6 cellular contexts compared by ENCODE assay signal in genomic region chr11:64285885-64286800, GRCh38. TPM values are rescaled to one million over a fixed set of nuclear protein-coding genes. Genes with fewer than 3 reads are reported as not detected.
DNase-seq lines count a peak whose midpoint lies in the region; ATAC-seq and TF ChIP-seq lines count a peak whose summit lies in the region.

No MANE protein-coding gene starts in this region.

- peaks cover 11% of the 10 kb centered on the region for H3K27me3 Mint-ChIP-seq in activated CD4-positive, alpha-beta memory T cell treated with anti-CD3 and anti-CD28 coated beads, Interleukin-2, amount 10 ng/mL, durations not matched to agents 7 days and 5 days

- TF ChIP-seq CTCF in heart left ventricle (IDR thresholded peaks at IDR 0.05) (no peak), liver (IDR thresholded peaks at IDR 0.05; ENCODE audit: low read depth, low read length, missing input control) (no peak)

- peak overlapping the region; percentile 94 to 99 (median 98) for H3K27ac ChIP-seq in heart left ventricle
- H3K27ac ChIP-seq in liver (ENCODE audit: low read depth in 1 of 2, low read length in 2 of 2): peak overlapping the region in 1 of 2 donors; percentile 99

- CTCF ChIA-PET in activated CD4-positive, alpha-beta memory T cell treated with anti-CD3 and anti-CD28 coated beads, Interleukin-2, amount 10 ng/mL, durations not matched to agents 7 days and 5 days (lab: Charles Lee): interaction anchor here (0.7 to 4.7 kb wide), 7 partner anchors 15 to 83 kb away, joined by 3 to 42 read pairs (median 4); partner anchors contain the start of genes CATSPERZ, FERMT3 and FKBP2

- H3K9me3 ChIP-seq in heart left ventricle (no peaks in the 10 kb centered on the region), liver (ENCODE audit: control insufficient read depth in 4 of 4, low read length in 3 of 4) (no peaks in the 10 kb centered on the region)

- no peak for TF ChIP-seq RAD21 in liver (IDR thresholded peaks at IDR 0.05)

- peak overlapping the region in 1 of 2 donors; percentile 61 for H3K9ac ChIP-seq in liver (ENCODE audit: low read depth in 1 of 2, low read length in 2 of 2)

- H3K4me1 ChIP-seq in heart left ventricle: peaks cover 4 to 46% (median 23%) of the 10 kb centered on the region in 12 donors
- H3K4me1 ChIP-seq in liver (ENCODE audit: control insufficient read depth in 4 of 4, insufficient read depth in 4 of 4, low read length in 3 of 4): peaks cover 2 to 35% (median 23%) of the 10 kb centered on the region in 4 donors

- peaks cover 32% of the 10 kb centered on the region for H3K4me1 Mint-ChIP-seq in activated CD4-positive, alpha-beta memory T cell treated with anti-CD3 and anti-CD28 coated beads, Interleukin-2, amount 10 ng/mL, durations not matched to agents 7 days and 5 days

- H3K27ac Mint-ChIP-seq in activated CD4-positive, alpha-beta memory T cell treated with anti-CD3 and anti-CD28 coated beads, Interleukin-2, amount 10 ng/mL, durations not matched to agents 7 days and 5 days: peak overlapping the region; percentile 70

- peak overlapping the region; percentile 79 for H3K4me3 Mint-ChIP-seq in activated CD4-positive, alpha-beta memory T cell treated with anti-CD3 and anti-CD28 coated beads, Interleukin-2, amount 10 ng/mL, durations not matched to agents 7 days and 5 days

- peak overlapping the region; percentile 40 to 96 (median 78) for H3K4me3 ChIP-seq in heart left ventricle
- H3K4me3 ChIP-seq in liver (ENCODE audit: low read depth in 1 of 3, low read length in 3 of 3): peak overlapping the region; percentile 45 to 87 (median 69)

- intact Hi-C loops in heart left ventricle (cut with DNase I) (loop anchor here in 4 of 10 donors (1.0 kb wide), 3 partner anchors 15 to 18 kb away; no protein-coding TSS in a partner anchor), cardiac septum (cut with DNase I) (loop anchor here (1.0 to 2.0 kb wide), 2 partner anchors 16 to 19 kb away; partner anchors contain the start of gene ESRRA)

- no peaks in the 10 kb centered on the region for H3K9me3 Mint-ChIP-seq in activated CD4-positive, alpha-beta memory T cell treated with anti-CD3 and anti-CD28 coated beads, Interleukin-2, amount 10 ng/mL, durations not matched to agents 7 days and 5 days

- WGBS in heart left ventricle, 4 donors: 27 to 61% (median 29%) methylated on average over 17 to 40 of the region's 40 CpGs
- 24% methylated on average over 40 of the region's 40 CpGs for WGBS in liver

- POLR2A ChIA-PET in activated CD4-positive, alpha-beta memory T cell treated with anti-CD3 and anti-CD28 coated beads, Interleukin-2, amount 10 ng/mL, durations not matched to agents 7 days and 5 days (lab: Charles Lee): interaction anchor here (1.6 to 11.0 kb wide), 8 partner anchors 10 to 101 kb away, joined by 3 to 161 read pairs (median 13); partner anchors contain the start of genes CATSPERZ, ESRRA, FERMT3 and STIP1

- DNase-seq in heart left ventricle (no peak), cardiac septum (ENCODE audit: low spot score) (no peak), GM19238 (ENCODE audit: insufficient read length, low spot score) (no peak)
- peak; percentile 53 for DNase-seq in activated CD4-positive, alpha-beta memory T cell treated with anti-CD3 and anti-CD28 coated beads, Interleukin-2, amount 10 ng/mL, durations not matched to agents 7 days and 5 days

- peak in 1 of 4 donors; percentile 1 for ATAC-seq in heart left ventricle
- no peak for ATAC-seq in HG02678 (IDR thresholded peaks at IDR 0.05; ENCODE audit: unreplicated experiment)

- H3K36me3 ChIP-seq in heart left ventricle: peaks cover 0 to 14% (median 0%) of the 10 kb centered on the region in 9 donors
- peaks cover 0 to 4% (median 0%) of the 10 kb centered on the region in 4 donors for H3K36me3 ChIP-seq in liver (ENCODE audit: control insufficient read depth in 4 of 4, insufficient read depth in 3 of 4, low read depth in 1 of 4, low read length in 3 of 4)

- peaks cover 14% of the 10 kb centered on the region for H3K36me3 Mint-ChIP-seq in activated CD4-positive, alpha-beta memory T cell treated with anti-CD3 and anti-CD28 coated beads, Interleukin-2, amount 10 ng/mL, durations not matched to agents 7 days and 5 days (ENCODE audit: low read depth)

- no peak for TF ChIP-seq POLR2A in heart left ventricle (IDR thresholded peaks at IDR 0.05)

- H3K27me3 ChIP-seq in heart left ventricle (peaks cover 2 to 11% (median 7%) of the 10 kb centered on the region in 9 donors), liver (ENCODE audit: control insufficient read depth in 4 of 4, insufficient read depth in 4 of 4, low read length in 3 of 4) (peaks cover 0 to 4% (median 0%) of the 10 kb centered on the region in 4 donors)

TF ChIP-seq in liver, 16 proteins besides CTCF, POLR2A, EP300 and RAD21:
- TF ChIP-seq RXRA (IDR thresholded peaks at IDR 0.05) (peak; percentile 12 to 28), HNF4A (conservative IDR thresholded peaks at IDR 0.05) (no peak)
TF ChIP-seq in liver: peak in this region for 1.

RNA-seq across cellular contexts. Expression of gene GPR137, which starts 0.5 kb away (rescaled TPM):
- total RNA-seq in heart left ventricle (10 to 100 TPM; 24.3 to 48.3 (median 26.2) TPM), cardiac septum (37.7 TPM), liver (10 to 100 TPM in 1 of 2 donors, 1 to 10 TPM in 1; 6.9 to 11.0 TPM)
- polyA plus RNA-seq in heart left ventricle (10 to 100 TPM; 20.2 to 44.0 TPM), liver (10 to 100 TPM in 1 of 2 donors, 1 to 10 TPM in 1; 6.7 to 22.2 TPM)
- total RNA-seq in activated CD4-positive, alpha-beta memory T cell treated with anti-CD3 and anti-CD28 coated beads, Interleukin-2, amount 10 ng/mL, durations not matched to agents 7 days and 5 days: 10 to 100 TPM; 31.4 to 37.9 TPM

RNA-seq across cellular contexts. Expression of gene BAD, which starts 1.7 kb away (rescaled TPM):
- total RNA-seq in heart left ventricle (100 to 1,000 TPM in 2 of 9 donors, 10 to 100 TPM in 7; 41.5 to 123 (median 49.9) TPM), cardiac septum (45.9 TPM), liver (10 to 100 TPM; 16.0 to 21.1 TPM)
- polyA plus RNA-seq in heart left ventricle (10 to 100 TPM; 76.9 to 94.6 TPM), liver (10 to 100 TPM; 39.3 to 39.5 TPM)
- 10 to 100 TPM; 36.5 to 39.2 TPM for total RNA-seq in activated CD4-positive, alpha-beta memory T cell treated with anti-CD3 and anti-CD28 coated beads, Interleukin-2, amount 10 ng/mL, durations not matched to agents 7 days and 5 days

RNA-seq across cellular contexts. Expression of gene KCNK4, which starts 5.0 kb away (rescaled TPM):
- total RNA-seq in heart left ventricle: not detected
- not detected for polyA plus RNA-seq in heart left ventricle
- not detected for total RNA-seq in cardiac septum
- total RNA-seq in activated CD4-positive, alpha-beta memory T cell treated with anti-CD3 and anti-CD28 coated beads, Interleukin-2, amount 10 ng/mL, durations not matched to agents 7 days and 5 days: under 1 TPM in 1 of 2 experiments, not detected in 1; 0.15 TPM
- total RNA-seq in liver: not detected
- polyA plus RNA-seq in liver: not detected

RNA-seq across cellular contexts. Expression of gene CATSPERZ, which starts 14.0 kb away (rescaled TPM):
- total RNA-seq in heart left ventricle (not detected), cardiac septum (not detected), liver (under 1 TPM in 1 of 2 donors, not detected in 1; 0.42 TPM)
- polyA plus RNA-seq in heart left ventricle (not detected), liver (not detected)
- total RNA-seq in activated CD4-positive, alpha-beta memory T cell treated with anti-CD3 and anti-CD28 coated beads, Interleukin-2, amount 10 ng/mL, durations not matched to agents 7 days and 5 days: not detected

RNA-seq across cellular contexts. Expression of gene ESRRA, which starts 19.2 kb away (rescaled TPM):
- total RNA-seq in heart left ventricle (100 to 1,000 TPM in 8 of 9 donors, 10 to 100 TPM in 1; 94.0 to 291 (median 145) TPM), cardiac septum (116 TPM), liver (10 to 100 TPM; 19.8 to 64.8 TPM)
- polyA plus RNA-seq in heart left ventricle (100 to 1,000 TPM; 217 to 260 TPM), liver (10 to 100 TPM; 13.9 to 55.3 TPM)
- 10 to 100 TPM; 38.5 to 42.2 TPM for total RNA-seq in activated CD4-positive, alpha-beta memory T cell treated with anti-CD3 and anti-CD28 coated beads, Interleukin-2, amount 10 ng/mL, durations not matched to agents 7 days and 5 days
